In genomic region chr2:39127973-39128372, GRCh38 we compare ENCODE assay signal across 8 cellular contexts. TPM values are rescaled to one million over a fixed set of nuclear protein-coding genes. Genes with fewer than 3 reads are reported as not detected.
DNase-seq lines count a peak whose midpoint lies in the region; ATAC-seq lines count a peak whose summit lies in the region.

No MANE protein-coding gene starts in this region.

- H3K27me3 Mint-ChIP-seq in activated CD4-positive, alpha-beta memory T cell treated with anti-CD3 and anti-CD28 coated beads, Interleukin-2, amount 10 ng/mL, durations not matched to agents 7 days and 5 days: no peaks in the 10 kb centered on the region
- H3K27me3 Mint-ChIP-seq in memory B cell: no peaks in the 10 kb centered on the region

- H3K9me3 Mint-ChIP-seq in activated CD4-positive, alpha-beta memory T cell treated with anti-CD3 and anti-CD28 coated beads, Interleukin-2, amount 10 ng/mL, durations not matched to agents 7 days and 5 days: no peaks in the 10 kb centered on the region
- no peaks in the 10 kb centered on the region for H3K9me3 Mint-ChIP-seq in memory B cell

- DNase-seq in AG20443 (ENCODE audit: low spot score): peak; percentile 37
- DNase-seq in activated CD4-positive, alpha-beta memory T cell treated with anti-CD3 and anti-CD28 coated beads, Interleukin-2, amount 10 ng/mL, durations not matched to agents 7 days and 5 days: peak; percentile 81
- DNase-seq in memory B cell (ENCODE audit: low spot score in 2 of 2): no peak
- no peak for DNase-seq in hypothalamus (lab: John Stamatoyannopoulos, UW)
- no peak for DNase-seq in NCI-H1105 (lab: John Stamatoyannopoulos, UW)
- no peak for DNase-seq in mucosa of gallbladder (ENCODE audit: low spot score)

- peak overlapping the region; percentile 12 for H3K4me3 Mint-ChIP-seq in activated CD4-positive, alpha-beta memory T cell treated with anti-CD3 and anti-CD28 coated beads, Interleukin-2, amount 10 ng/mL, durations not matched to agents 7 days and 5 days
- H3K4me3 Mint-ChIP-seq in memory B cell: peak overlapping the region; percentile 32

- peaks cover 18% of the 10 kb centered on the region for H3K36me3 Mint-ChIP-seq in activated CD4-positive, alpha-beta memory T cell treated with anti-CD3 and anti-CD28 coated beads, Interleukin-2, amount 10 ng/mL, durations not matched to agents 7 days and 5 days (ENCODE audit: low read depth)
- H3K36me3 Mint-ChIP-seq in memory B cell: no peaks in the 10 kb centered on the region

- H3K4me1 Mint-ChIP-seq in activated CD4-positive, alpha-beta memory T cell treated with anti-CD3 and anti-CD28 coated beads, Interleukin-2, amount 10 ng/mL, durations not matched to agents 7 days and 5 days: peaks cover 72% of the 10 kb centered on the region
- H3K4me1 Mint-ChIP-seq in memory B cell: peaks cover 26% of the 10 kb centered on the region

- POLR2A ChIA-PET in activated CD4-positive, alpha-beta memory T cell treated with anti-CD3 and anti-CD28 coated beads, Interleukin-2, amount 10 ng/mL, durations not matched to agents 7 days and 5 days (lab: Charles Lee): interaction anchor here (0.8 to 17.0 kb wide), 11 partner anchors 11 to 464 kb away, joined by 3 to 770 read pairs (median 12); partner anchors contain the start of gene SOS1

- ATAC-seq in GM19455 (IDR thresholded peaks at IDR 0.05; ENCODE audit: unreplicated experiment) (peak; percentile 31), HG03460 (IDR thresholded peaks at IDR 0.05; ENCODE audit: unreplicated experiment) (peak; percentile 51), memory B cell (ENCODE audit: low read depth) (peak; percentile 4)

- H3K27ac Mint-ChIP-seq in activated CD4-positive, alpha-beta memory T cell treated with anti-CD3 and anti-CD28 coated beads, Interleukin-2, amount 10 ng/mL, durations not matched to agents 7 days and 5 days: peak overlapping the region; percentile 87
- peak overlapping the region; percentile 89 for H3K27ac Mint-ChIP-seq in memory B cell

- CTCF ChIA-PET in activated CD4-positive, alpha-beta memory T cell treated with anti-CD3 and anti-CD28 coated beads, Interleukin-2, amount 10 ng/mL, durations not matched to agents 7 days and 5 days (lab: Charles Lee): interaction anchor here (0.6 to 5.2 kb wide), 7 partner anchors 8 to 101 kb away, joined by 3 to 53 read pairs (median 5); partner anchors contain the start of gene SOS1

RNA-seq across cellular contexts. Expression of gene SOS1, which starts 7.1 kb away (rescaled TPM):
- total RNA-seq in activated CD4-positive, alpha-beta memory T cell treated with anti-CD3 and anti-CD28 coated beads, Interleukin-2, amount 10 ng/mL, durations not matched to agents 7 days and 5 days: 100 to 1,000 TPM; 229 to 254 TPM
- total RNA-seq in mucosa of gallbladder: 42.1 TPM

Comparison
In these comparisons a context has a peak if more than half of its experiments do, and no peak if none do; other contexts are left out.
1. DNase-seq: peak in AG20443 (single experiment) and activated CD4-positive, alpha-beta memory T cell treated with anti-CD3 and anti-CD28 coated beads, Interleukin-2, amount 10 ng/mL, durations not matched to agents 7 days and 5 days (single experiment); none in memory B cell (0 of 2), hypothalamus (0 of 51), NCI-H1105 (single experiment) and mucosa of gallbladder (single experiment).
2. Peak in every context shown above with its lines, with median percentiles within 50 percentile points of each other: ATAC-seq.